ENCODE assay signal across 17 cellular contexts in the genomic region with DNA sequence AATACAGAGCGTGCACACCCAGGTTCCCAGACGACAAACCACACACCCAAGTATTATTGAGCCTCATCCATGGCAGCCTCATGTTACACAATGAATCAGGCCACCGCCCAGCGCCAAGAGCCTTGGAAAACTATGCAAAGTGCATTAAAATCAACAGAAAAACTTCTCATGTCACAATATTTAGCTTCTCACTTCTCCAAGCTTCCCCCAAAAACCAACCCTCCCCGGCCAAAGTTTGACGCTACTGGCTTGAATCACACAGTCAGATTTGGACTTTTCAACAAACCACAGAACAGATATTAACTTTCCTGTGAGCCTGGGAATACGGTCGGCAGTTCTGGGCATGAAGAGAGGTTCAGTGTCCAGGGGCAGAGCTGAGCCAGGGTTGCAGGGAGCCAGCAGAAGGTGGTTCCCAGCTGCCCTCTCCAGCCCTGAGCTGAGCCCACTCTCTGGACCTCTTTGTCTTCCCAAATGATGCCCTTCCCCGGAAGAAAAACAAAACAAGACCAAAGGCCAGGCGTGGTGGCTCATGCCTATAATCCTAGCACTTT.
A peak's percentile ranks its signal among the peaks of the same experiment; 100 is the strongest.
DNase-seq lines count a peak whose midpoint lies in the region; ATAC-seq and TF ChIP-seq lines count a peak whose summit lies in the region.
"Had no signal": no experiment of that assay in that cellular context is flagged by ENCODE, and none has a peak within 500 bp of the region (broad histone marks: within the 10 kb centered on the region; RNA-seq: fewer than 3 reads in every experiment).

No MANE protein-coding gene starts in this region.

- H3K36me3 Mint-ChIP-seq in WTC11, result no peaks in the 10 kb centered on the region
- H3K36me3 Mint-ChIP-seq: neural progenitor cell had no signal

- 85% methylated on average over 10 of the region's 10 CpGs for WGBS in hepatocyte (ENCODE audit: low lambda C conversion rate, missing lambda C conversion rate)

- H3K9me2 ChIP-seq in PC-3 (replicated peaks; ENCODE audit: low read length) (no peaks in the 10 kb centered on the region), hepatocyte (replicated peaks; ENCODE audit: insufficient read depth) (no peaks in the 10 kb centered on the region)

- in situ Hi-C loops in gastrocnemius medialis (cut with MboI; ENCODE audit: low sequenced_read_pairs in 4 of 4), result no loop called here

- CTCF ChIA-PET in PC-3 (lab: Charles Lee), result interaction anchor here (0.9 kb wide), 1 partner anchor 1627 kb away, joined by 3 read pairs; no protein-coding TSS in a partner anchor
- CTCF ChIA-PET in WTC11 (lab: Charles Lee), result interaction anchor here (0.7 kb wide), 1 partner anchor 1243 kb away, joined by 3 read pairs; no protein-coding TSS in a partner anchor

- ATAC-seq in PC-3 (peak; percentile 24; the same call in 1 of the 2 replicates), gastrocnemius medialis (peak; percentile 30 to 73), WTC11 (no peak)
- ATAC-seq: body of pancreas had no signal

- H3K4me1 ChIP-seq in PC-3 (ENCODE audit: insufficient read depth, low read length) (no peaks in the 10 kb centered on the region), hepatocyte (ENCODE audit: insufficient read depth) (peaks cover 15% of the 10 kb centered on the region), gastrocnemius medialis (peaks cover 0 to 3% of the 10 kb centered on the region in 2 donors)
- H3K4me1 ChIP-seq: neural progenitor cell had no signal

- H3F3A ChIP-seq in PC-3 (ENCODE audit: low read length, unreplicated experiment), result no peaks in the 10 kb centered on the region

- H3K4me3 ChIP-seq in AG09309 (ENCODE audit: control insufficient read depth, low read depth, low read length) (no peak overlapping the region), PC-3 (ENCODE audit: low read length) (no peak overlapping the region), hepatocyte (no peak overlapping the region), gastrocnemius medialis (no peak overlapping the region)
- H3K4me3 ChIP-seq: body of pancreas, esophagus squamous epithelium, neural progenitor cell had no signal

- intact Hi-C loops in PC-3 (cut with micrococcal nuclease), result no loop called here
- intact Hi-C loops in gastrocnemius medialis (cut with DNase I; ENCODE audit: low total_unique reads), result no loop called here

- peaks cover 8% of the 10 kb centered on the region; the same call in 1 of the 2 replicates for H3K4me1 Mint-ChIP-seq in WTC11

- H3K4me2 ChIP-seq in PC-3 (ENCODE audit: low read length) (no peak overlapping the region), hepatocyte (no peak overlapping the region)
- H3K4me2 ChIP-seq: neural progenitor cell had no signal

- no peak for TF ChIP-seq CTCF in AG09309 (IDR thresholded peaks at IDR 0.05; ENCODE audit: control insufficient read depth, insufficient read depth, low read depth, low read length, missing control alignments)
- no peak for TF ChIP-seq CTCF in PC-3 (conservative IDR thresholded peaks at IDR 0.05; ENCODE audit: low read depth, low read length)
- no peak for TF ChIP-seq CTCF in hepatocyte (IDR thresholded peaks at IDR 0.05; ENCODE audit: poor library complexity)
- TF ChIP-seq CTCF in gastrocnemius medialis (IDR thresholded peaks at IDR 0.05 in 4 of 5, conservative IDR thresholded peaks at IDR 0.05 in 1 of 5), result no peak
- no peak for TF ChIP-seq CTCF in WTC11 (IDR thresholded peaks at IDR 0.05)

- BruUV-seq in PC-3 (replicated peaks; lab: Mats Ljungman, UMichigan), result no TSS peak

- H3K79me2 ChIP-seq in PC-3 (ENCODE audit: low read length), result no peaks in the 10 kb centered on the region
- no peaks in the 10 kb centered on the region for H3K79me2 ChIP-seq in hepatocyte

- H3K4me3 Mint-ChIP-seq in WTC11, result no peak overlapping the region
- H3K4me3 Mint-ChIP-seq: activated naive CD4-positive, alpha-beta T cell treated with anti-CD3 and anti-CD28 coated beads for 36 hours; neural progenitor cell had no signal

- H3K9me3 Mint-ChIP-seq in WTC11, result no peaks in the 10 kb centered on the region
- H3K9me3 Mint-ChIP-seq: activated naive CD4-positive, alpha-beta T cell treated with anti-CD3 and anti-CD28 coated beads for 36 hours; neural progenitor cell had no signal

- DNase-seq in AG09309 (ENCODE audit: low read depth) (peak; percentile 69), PC-3 (no peak), hepatocyte (ENCODE audit: low spot score) (no peak), gastrocnemius medialis (peak in 1 of 2 donors; percentile 26), WTC11 (ENCODE audit: low spot score) (no peak), DMS153 treated with DMSO at 0.1 percent for 48 hours (lab: John Stamatoyannopoulos, UW; ENCODE audit: unreplicated experiment) (no peak), SK-N-DZ (ENCODE audit: low spot score) (no peak)
- DNase-seq in activated CD4-positive, alpha-beta T cell treated with anti-CD3 and anti-CD28 coated beads, Interleukin-2, amount 50 U/mL, for 48 hours, result no peak
- DNase-seq: activated naive CD4-positive, alpha-beta T cell treated with anti-CD3 and anti-CD28 coated beads for 36 hours; body of pancreas; esophagus squamous epithelium; KG1; SHP77; stimulated activated CD4-positive, alpha-beta T cell treated with anti-CD3 and anti-CD28 coated beads, Interleukin-4, amount 100 ng/mL, for 4 hours; T-helper 2 cell had no signal

- no peaks in the 10 kb centered on the region for H3K27me3 Mint-ChIP-seq in WTC11 (ENCODE audit: low read depth)

- POLR2A ChIA-PET in PC-3 (lab: Charles Lee; ENCODE audit: unreplicated experiment) (interaction anchor here (0.6 kb wide), 3 partner anchors 9 to 142 kb away, joined by 3 to 5 read pairs (median 4); no protein-coding TSS in a partner anchor), WTC11 (lab: Charles Lee) (interaction anchor here (0.6 kb wide), 1 partner anchor 49 kb away, joined by 3 read pairs; no protein-coding TSS in a partner anchor)

- H3K27ac ChIP-seq in PC-3 (ENCODE audit: low read length) (no peak overlapping the region), hepatocyte (peak overlapping the region; percentile 31), gastrocnemius medialis (no peak overlapping the region)
- H3K27ac ChIP-seq: body of pancreas, esophagus squamous epithelium, HL-60, neural progenitor cell had no signal

- H2AFZ ChIP-seq in PC-3 (ENCODE audit: low read length) (no peak overlapping the region), hepatocyte (no peak overlapping the region)
- H2AFZ ChIP-seq: neural progenitor cell had no signal

- H4K20me1 ChIP-seq in PC-3 (ENCODE audit: low read length), result no peaks in the 10 kb centered on the region
- no peaks in the 10 kb centered on the region for H4K20me1 ChIP-seq in hepatocyte (ENCODE audit: insufficient read depth, poor library complexity, severe bottlenecking)

- no peaks in the 10 kb centered on the region for H3K36me3 ChIP-seq in PC-3 (ENCODE audit: low read depth, low read length)
- no peaks in the 10 kb centered on the region for H3K36me3 ChIP-seq in hepatocyte (replicated peaks; ENCODE audit: insufficient read depth, low read depth)
- H3K36me3 ChIP-seq in gastrocnemius medialis, result no peaks in the 10 kb centered on the region
- H3K36me3 ChIP-seq: esophagus squamous epithelium, neural progenitor cell had no signal

- H3K27ac Mint-ChIP-seq in WTC11, result no peak overlapping the region
- H3K27ac Mint-ChIP-seq: activated naive CD4-positive, alpha-beta T cell treated with anti-CD3 and anti-CD28 coated beads for 36 hours; neural progenitor cell had no signal

- TF ChIP-seq POLR2A in gastrocnemius medialis (IDR thresholded peaks at IDR 0.05), result no peak

- H3K9ac ChIP-seq in PC-3 (ENCODE audit: low read length), result no peak overlapping the region
- H3K9ac ChIP-seq: neural progenitor cell had no signal

- H3K27me3 ChIP-seq in PC-3 (ENCODE audit: low read length) (peaks cover 5% of the 10 kb centered on the region; the same call in 1 of the 2 replicates), hepatocyte (no peaks in the 10 kb centered on the region), gastrocnemius medialis (no peaks in the 10 kb centered on the region)
- H3K27me3 ChIP-seq: body of pancreas, neural progenitor cell had no signal

- H3K9me3 ChIP-seq in PC-3 (ENCODE audit: low read length) (no peaks in the 10 kb centered on the region), hepatocyte (ENCODE audit: low read depth) (no peaks in the 10 kb centered on the region), gastrocnemius medialis (no peaks in the 10 kb centered on the region)
- H3K9me3 ChIP-seq: body of pancreas, esophagus squamous epithelium had no signal

TF ChIP-seq in WTC11, 78 proteins besides CTCF, POLR2A, EP300 and RAD21 (continues in another document):
- TF ChIP-seq, protein P1, sequence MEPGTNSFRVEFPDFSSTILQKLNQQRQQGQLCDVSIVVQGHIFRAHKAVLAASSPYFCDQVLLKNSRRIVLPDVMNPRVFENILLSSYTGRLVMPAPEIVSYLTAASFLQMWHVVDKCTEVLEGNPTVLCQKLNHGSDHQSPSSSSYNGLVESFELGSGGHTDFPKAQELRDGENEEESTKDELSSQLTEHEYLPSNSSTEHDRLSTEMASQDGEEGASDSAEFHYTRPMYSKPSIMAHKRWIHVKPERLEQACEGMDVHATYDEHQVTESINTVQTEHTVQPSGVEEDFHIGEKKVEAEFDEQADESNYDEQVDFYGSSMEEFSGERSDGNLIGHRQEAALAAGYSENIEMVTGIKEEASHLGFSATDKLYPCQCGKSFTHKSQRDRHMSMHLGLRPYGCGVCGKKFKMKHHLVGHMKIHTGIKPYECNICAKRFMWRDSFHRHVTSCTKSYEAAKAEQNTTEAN (CRISPR knock-in tag; IDR thresholded peaks at IDR 0.05), result no peak
- TF ChIP-seq, protein P2, sequence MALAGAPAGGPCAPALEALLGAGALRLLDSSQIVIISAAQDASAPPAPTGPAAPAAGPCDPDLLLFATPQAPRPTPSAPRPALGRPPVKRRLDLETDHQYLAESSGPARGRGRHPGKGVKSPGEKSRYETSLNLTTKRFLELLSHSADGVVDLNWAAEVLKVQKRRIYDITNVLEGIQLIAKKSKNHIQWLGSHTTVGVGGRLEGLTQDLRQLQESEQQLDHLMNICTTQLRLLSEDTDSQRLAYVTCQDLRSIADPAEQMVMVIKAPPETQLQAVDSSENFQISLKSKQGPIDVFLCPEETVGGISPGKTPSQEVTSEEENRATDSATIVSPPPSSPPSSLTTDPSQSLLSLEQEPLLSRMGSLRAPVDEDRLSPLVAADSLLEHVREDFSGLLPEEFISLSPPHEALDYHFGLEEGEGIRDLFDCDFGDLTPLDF (CRISPR knock-in tag; IDR thresholded peaks at IDR 0.05), result no peak
- TF ChIP-seq, protein P3, sequence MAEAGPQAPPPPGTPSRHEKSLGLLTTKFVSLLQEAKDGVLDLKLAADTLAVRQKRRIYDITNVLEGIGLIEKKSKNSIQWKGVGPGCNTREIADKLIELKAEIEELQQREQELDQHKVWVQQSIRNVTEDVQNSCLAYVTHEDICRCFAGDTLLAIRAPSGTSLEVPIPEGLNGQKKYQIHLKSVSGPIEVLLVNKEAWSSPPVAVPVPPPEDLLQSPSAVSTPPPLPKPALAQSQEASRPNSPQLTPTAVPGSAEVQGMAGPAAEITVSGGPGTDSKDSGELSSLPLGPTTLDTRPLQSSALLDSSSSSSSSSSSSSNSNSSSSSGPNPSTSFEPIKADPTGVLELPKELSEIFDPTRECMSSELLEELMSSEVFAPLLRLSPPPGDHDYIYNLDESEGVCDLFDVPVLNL (CRISPR knock-in tag; IDR thresholded peaks at IDR 0.05; ENCODE audit: borderline replicate concordance, low read depth), result no peak
